In the genomic region with DNA sequence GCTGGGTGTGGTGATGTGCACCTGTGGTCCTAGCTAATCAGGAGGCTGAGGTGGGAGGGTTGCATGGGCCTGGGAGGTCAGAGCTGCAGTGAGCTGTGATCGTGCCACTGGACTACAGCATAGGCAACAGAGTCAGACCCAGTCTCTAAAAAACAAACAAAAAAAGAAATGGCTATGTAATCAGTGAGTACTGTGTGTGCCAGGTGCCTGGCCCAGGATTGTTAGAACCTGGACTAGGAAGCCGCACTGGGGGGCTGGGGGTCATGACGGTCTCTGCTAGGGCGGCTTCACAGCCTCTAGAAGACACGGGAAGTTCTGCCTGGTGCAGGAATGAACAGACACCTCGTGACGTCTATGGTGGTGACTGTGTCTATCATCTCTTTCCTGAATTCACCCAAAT, we compare ENCODE assay signal across 34 cellular contexts. TPM values are rescaled to one million over a fixed set of nuclear protein-coding genes. Genes with fewer than 3 reads are reported as not detected.
"Had no signal": no experiment of that assay in that cellular context is flagged by ENCODE, and none has a peak within 500 bp of the region (broad histone marks: within the 10 kb centered on the region; RNA-seq: fewer than 3 reads in every experiment).

No MANE protein-coding gene starts in this region.

- ATAC-seq: heart right ventricle; naive thymus-derived CD8-positive, alpha-beta T cell; pancreas; sciatic nerve; stimulated activated effector memory CD8-positive, alpha-beta T cell treated with anti-CD3 and anti-CD28 coated beads, Interleukin-12 subunit alpha, Interleukin-12 subunit beta, amount 100 ng/mL, for 72 hours had no signal

- H3K4me1 Mint-ChIP-seq: neural crest cell had no signal

- H3K27ac Mint-ChIP-seq: dendritic cell treated with granulocyte-macrophage colony-stimulating factor and Interleukin-4, amounts not matched to agents 40 ng/mL and 50 ng/mL, for 4 days; progenitor cell of endocrine pancreas; stimulated activated effector memory CD8-positive, alpha-beta T cell treated with anti-CD3 and anti-CD28 coated beads, Interleukin-12 subunit alpha, Interleukin-12 subunit beta, amount 100 ng/mL, for 72 hours had no signal

- DNase-seq: central memory CD4-positive, alpha-beta T cell; colonic mucosa; effector CD8-positive, alpha-beta T cell; esophagus squamous epithelium; foreskin melanocyte; glutamatergic neuron; heart right ventricle; hippocampal formation; mesendoderm; stimulated activated CD4-positive, alpha-beta T cell treated with anti-CD3 and anti-CD28 coated beads, Interleukin-2, amount 100 ng/mL, for 24 hours; stimulated activated CD4-positive, alpha-beta T cell treated with anti-CD3 and anti-CD28 coated beads, Interleukin-4, amount 100 ng/mL, for 24 hours; stimulated activated naive CD4-positive, alpha-beta T cell treated with Interleukin-2 at 50 U/mL for 16 hours; stomach; thyroid gland; trophoblast cell had no signal

- H3K9me3 Mint-ChIP-seq: dendritic cell treated with granulocyte-macrophage colony-stimulating factor and Interleukin-4, amounts not matched to agents 40 ng/mL and 50 ng/mL, for 4 days; naive thymus-derived CD8-positive, alpha-beta T cell; neural crest cell; stimulated activated effector memory CD8-positive, alpha-beta T cell treated with anti-CD3 and anti-CD28 coated beads, Interleukin-12 subunit alpha, Interleukin-12 subunit beta, amount 100 ng/mL, for 72 hours had no signal

- H3K4me3 Mint-ChIP-seq: dendritic cell treated with granulocyte-macrophage colony-stimulating factor and Interleukin-4, amounts not matched to agents 40 ng/mL and 50 ng/mL, for 4 days; naive thymus-derived CD8-positive, alpha-beta T cell; neural crest cell; stimulated activated effector memory CD8-positive, alpha-beta T cell treated with anti-CD3 and anti-CD28 coated beads, Interleukin-12 subunit alpha, Interleukin-12 subunit beta, amount 100 ng/mL, for 72 hours had no signal

- H3K27me3 Mint-ChIP-seq: dendritic cell treated with granulocyte-macrophage colony-stimulating factor and Interleukin-4, amounts not matched to agents 40 ng/mL and 50 ng/mL, for 4 days; naive thymus-derived CD8-positive, alpha-beta T cell; progenitor cell of endocrine pancreas had no signal

RNA-seq across cellular contexts. Expression of gene ASCL5, which starts 18.8 kb away (rescaled TPM):
- total RNA-seq: cerebellum, colonic mucosa, endothelial cell of umbilical vein, epithelial cell of proximal tubule, esophagus squamous epithelium, heart right ventricle, lower leg skin, lung microvascular endothelial cell, myocyte, neural crest cell, omental fat pad, right atrium auricular region, sciatic nerve, smooth muscle cell, subcutaneous adipose tissue, temporal lobe, thyroid gland, urinary bladder had no signal
- polyA plus RNA-seq: endothelial cell of umbilical vein, heart right ventricle, smooth muscle cell, urinary bladder had no signal

RNA-seq across cellular contexts. Expression of gene CACNA1S, which starts 33.6 kb away (rescaled TPM):
- total RNA-seq: colonic mucosa; endothelial cell of umbilical vein; epithelial cell of proximal tubule; esophagus squamous epithelium; lung microvascular endothelial cell; naive thymus-derived CD8-positive, alpha-beta T cell; omental fat pad; pancreas; right atrium auricular region; sciatic nerve; smooth muscle cell; subcutaneous adipose tissue; thyroid gland had no signal
- polyA plus RNA-seq: endothelial cell of umbilical vein; naive thymus-derived CD8-positive, alpha-beta T cell; smooth muscle cell; stomach; urinary bladder had no signal

RNA-seq across cellular contexts. Expression of gene IGFN1, which starts 44.8 kb away (rescaled TPM):
- total RNA-seq: endothelial cell of umbilical vein; esophagus squamous epithelium; lung microvascular endothelial cell; naive thymus-derived CD8-positive, alpha-beta T cell; neural crest cell; right atrium auricular region; smooth muscle cell; subcutaneous adipose tissue had no signal
- polyA plus RNA-seq: endothelial cell of umbilical vein; naive thymus-derived CD8-positive, alpha-beta T cell; smooth muscle cell had no signal
